8 cellular contexts compared by ENCODE assay signal in the genomic region with DNA sequence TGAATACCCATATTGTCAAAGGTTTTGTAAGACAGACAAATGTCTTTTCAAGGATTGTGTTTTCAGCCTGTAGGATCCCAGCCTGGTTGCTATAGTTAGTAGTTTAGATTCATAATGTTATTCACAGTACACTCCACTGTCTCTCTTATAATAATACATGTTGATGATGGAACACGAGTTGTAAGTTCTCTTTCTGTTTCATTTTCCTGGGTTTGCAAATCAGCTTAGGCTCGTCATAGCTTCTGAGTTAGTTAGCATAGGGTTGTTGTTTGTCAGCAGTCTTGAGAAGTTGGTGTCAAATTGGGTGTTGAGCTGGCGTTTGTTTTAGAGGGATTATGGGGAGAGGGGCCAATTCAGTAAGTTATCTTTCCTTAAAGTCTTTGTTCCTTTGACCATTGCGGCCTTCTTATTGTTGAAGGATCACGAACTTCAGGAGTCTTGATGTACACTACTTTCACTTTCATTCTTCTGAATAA. TPM values are rescaled to one million over a fixed set of nuclear protein-coding genes. Genes with fewer than 3 reads are reported as not detected.
DNase-seq lines count a peak whose midpoint lies in the region; ATAC-seq, FAIRE-seq and TF ChIP-seq lines count a peak whose summit lies in the region.

No MANE protein-coding gene starts in this region.

- peaks cover 98% of the 10 kb centered on the region for H3K79me2 ChIP-seq in OCI-LY3 (ENCODE audit: low read length)
- peaks cover 91% of the 10 kb centered on the region for H3K79me2 ChIP-seq in osteoblast (ENCODE audit: insufficient read depth, low read length)

- peaks cover 83% of the 10 kb centered on the region for H4K20me1 ChIP-seq in OCI-LY3 (ENCODE audit: insufficient read depth, low read length)
- peaks cover 20% of the 10 kb centered on the region for H4K20me1 ChIP-seq in osteoblast (ENCODE audit: insufficient read depth, low read length)

- H3K27me3 ChIP-seq in OCI-LY3 (ENCODE audit: low read depth, low read length) = no peaks in the 10 kb centered on the region
- H3K27me3 ChIP-seq in effector memory CD4-positive, alpha-beta T cell (replicated peaks; ENCODE audit: control insufficient read depth, insufficient read depth, low read length, poor library complexity, severe bottlenecking) = no peaks in the 10 kb centered on the region
- H3K27me3 ChIP-seq in osteoblast (ENCODE audit: insufficient read depth, low read length) = no peaks in the 10 kb centered on the region

- H3K4me1 ChIP-seq in OCI-LY3 (ENCODE audit: low read length) (peaks cover 24% of the 10 kb centered on the region), osteoblast (ENCODE audit: insufficient read depth, low read length) (peaks cover 34% of the 10 kb centered on the region)
- H3K4me1 ChIP-seq in effector memory CD4-positive, alpha-beta T cell (ENCODE audit: control insufficient read depth, insufficient read depth, low read length, poor library complexity, severe bottlenecking) = peaks cover 19% of the 10 kb centered on the region

- H3K9me3 Mint-ChIP-seq in HFFc6 = no peaks in the 10 kb centered on the region

- H3K9ac ChIP-seq in OCI-LY3 (ENCODE audit: low read length) = no peak overlapping the region

- H3K4me3 ChIP-seq in OCI-LY3 (ENCODE audit: low read length) (no peak overlapping the region), osteoblast (ENCODE audit: insufficient read depth, low read length) (peak overlapping the region; percentile 68)
- peak overlapping the region; percentile 67 for H3K4me3 ChIP-seq in effector memory CD4-positive, alpha-beta T cell (ENCODE audit: insufficient read depth, low read depth, low read length, poor library complexity, severe bottlenecking)

- FAIRE-seq in D721Med (lab: Jason Lieb, UNC) = no peak

- H3K4me2 ChIP-seq in OCI-LY3 (ENCODE audit: low read length) = peak overlapping the region; percentile 32; the same call in 1 of the 2 replicates
- peak overlapping the region; percentile 85 for H3K4me2 ChIP-seq in osteoblast (ENCODE audit: insufficient read depth, low read length)

- peak overlapping the region; percentile 65 for H3K27ac Mint-ChIP-seq in HFFc6

- H3K36me3 ChIP-seq in OCI-LY3 (replicated peaks; ENCODE audit: low read depth, low read length) (peaks cover 24% of the 10 kb centered on the region), osteoblast (ENCODE audit: insufficient read depth, low read length) (no peaks in the 10 kb centered on the region)
- no peaks in the 10 kb centered on the region for H3K36me3 ChIP-seq in effector memory CD4-positive, alpha-beta T cell (ENCODE audit: control insufficient read depth, insufficient read depth, low read length)

- peaks cover 65% of the 10 kb centered on the region for H3K4me1 Mint-ChIP-seq in HFFc6 (ENCODE audit: low read depth)

- no peak for TF ChIP-seq CTCF in HFFc6 (IDR thresholded peaks at IDR 0.05)
- no peak for TF ChIP-seq CTCF in OCI-LY3 (IDR thresholded peaks at IDR 0.05; ENCODE audit: low read depth, low read length)
- TF ChIP-seq CTCF in osteoblast (IDR thresholded peaks at IDR 0.05; ENCODE audit: extremely low read depth, low read depth, low read length) = no peak
- no peak for TF ChIP-seq CTCF in D721Med (IDR thresholded peaks at IDR 0.05; ENCODE audit: insufficient read depth, missing control alignments)

- H3K36me3 Mint-ChIP-seq in HFFc6 (ENCODE audit: low read depth) = peaks cover 48% of the 10 kb centered on the region

- no peaks in the 10 kb centered on the region for H3K9me3 ChIP-seq in OCI-LY3 (ENCODE audit: insufficient read depth, low read length)
- no peaks in the 10 kb centered on the region for H3K9me3 ChIP-seq in effector memory CD4-positive, alpha-beta T cell (ENCODE audit: control insufficient read depth, low read length)
- no peaks in the 10 kb centered on the region for H3K9me3 ChIP-seq in osteoblast (ENCODE audit: low read depth, low read length)

- DNase-seq in HFFc6 (no peak), osteoblast (ENCODE audit: insufficient read length, low spot score, missing footprints) (no peak), DMS153 treated with DMSO at 0.1 percent for 48 hours (lab: John Stamatoyannopoulos, UW; ENCODE audit: unreplicated experiment) (no peak), D721Med (ENCODE audit: insufficient read length, low spot score) (no peak), DMS 273 treated with DMSO at 0.1 percent for 48 hours (lab: John Stamatoyannopoulos, UW) (no peak)
- peak in 1 of 3 donors; percentile 6 for DNase-seq in effector memory CD4-positive, alpha-beta T cell

- ATAC-seq in GM18520 (IDR thresholded peaks at IDR 0.05; ENCODE audit: unreplicated experiment) = peak; percentile 87

- H3K27ac ChIP-seq in OCI-LY3 (ENCODE audit: low read length) (no peak overlapping the region), osteoblast (ENCODE audit: low read depth, low read length) (peak overlapping the region; percentile 78)
- peak overlapping the region; percentile 81 for H3K27ac ChIP-seq in effector memory CD4-positive, alpha-beta T cell (ENCODE audit: insufficient read depth, low read length, poor library complexity, severe bottlenecking)

- H2AFZ ChIP-seq in OCI-LY3 (ENCODE audit: low read depth, low read length) (no peak overlapping the region), osteoblast (ENCODE audit: low read length) (no peak overlapping the region)

- H3K4me3 Mint-ChIP-seq in HFFc6 = peak overlapping the region; percentile 81

- H3K27me3 Mint-ChIP-seq in HFFc6 (ENCODE audit: insufficient read depth) = no peaks in the 10 kb centered on the region; the same call in 1 of the 2 replicates

RNA-seq across cellular contexts. Expression of a gene that starts 45.8 kb away (rescaled TPM):
- 10 to 100 TPM; 71.3 to 90.5 (median 85.1) TPM for total RNA-seq in HFFc6 (2021; fragmentation: NEBNext Ultra II Directional; extraction: Animal tissue kit (Norgen Biotek cat#: 25700))
- total RNA-seq in osteoblast = 205 and 212 TPM in 2 replicates
